ENCODE assay signal across 10 cellular contexts in genomic region chr19:48481191-48481500, GRCh38. TPM values are rescaled to one million over a fixed set of nuclear protein-coding genes. Genes with fewer than 3 reads are reported as not detected.
A peak's percentile ranks its signal among the peaks of the same experiment; 100 is the strongest.
DNase-seq lines count a peak whose midpoint lies in the region; ATAC-seq and TF ChIP-seq lines count a peak whose summit lies in the region.
"Had no signal": no experiment of that assay in that cellular context is flagged by ENCODE, and none has a peak within 500 bp of the region (broad histone marks: within the 10 kb centered on the region; RNA-seq: fewer than 3 reads in every experiment).

No MANE protein-coding gene starts in this region.

- H3K4me3 Mint-ChIP-seq in endothelial cell (ENCODE audit: unreplicated experiment): no peak overlapping the region

- H3K27me3 ChIP-seq in BJ (ENCODE audit: control insufficient read depth, insufficient read depth, low read length) (no peaks in the 10 kb centered on the region), Peyer's patch (no peaks in the 10 kb centered on the region), ovary (no peaks in the 10 kb centered on the region)

- DNase-seq in BJ (ENCODE audit: low read depth) (no peak), Peyer's patch (no peak), endothelial cell (ENCODE audit: low spot score) (no peak), ovary (peak in 2 of 5 donors; percentile 41 to 66), KG1 (lab: John Stamatoyannopoulos, UW) (no peak), putamen (ENCODE audit: low spot score) (no peak), NK-92 (lab: John Stamatoyannopoulos, UW; ENCODE audit: unreplicated experiment) (no peak)
- DNase-seq: SHP77 treated with DMSO at 0.1 percent for 48 hours had no signal

- CTCF ChIA-PET in BJ (lab: Yijun Ruan, JAX): interaction anchor here (1.2 to 3.7 kb wide), 5 partner anchors 9 to 161 kb away, joined by 3 to 25 read pairs (median 4); no protein-coding TSS in a partner anchor

- no peak for TF ChIP-seq POLR2A in Peyer's patch (IDR thresholded peaks at IDR 0.05)
- no peak for TF ChIP-seq POLR2A in ovary (IDR thresholded peaks at IDR 0.05)

- H3K9me3 Mint-ChIP-seq in endothelial cell (ENCODE audit: unreplicated experiment): no peaks in the 10 kb centered on the region

- H3K27ac ChIP-seq in Peyer's patch: peak overlapping the region in 3 of 4 donors; percentile 51 to 84 (median 74)
- H3K27ac ChIP-seq in ovary: peak overlapping the region; percentile 86 to 96

- H3K4me3 ChIP-seq in BJ (ENCODE audit: low read depth, low read length) (peak overlapping the region; percentile 40; the same call in 1 of the 2 replicates), Peyer's patch (peak overlapping the region; percentile 35 to 58 (median 54)), ovary (peak overlapping the region; percentile 57)
- H3K4me3 ChIP-seq: HAP-1 had no signal

- 9 to 22% (median 12%) methylated on average over 11 of the region's 11 CpGs for WGBS in ovary, 3 donors

- intact Hi-C loops in ovary (cut with DNase I): loop anchor here in 1 of 4 donors (10.0 kb wide), 1 partner anchor 134 kb away; the partner anchor contains the start of genes FAM83E, RPL18 and SPHK2

- H3K27me3 Mint-ChIP-seq in endothelial cell (ENCODE audit: unreplicated experiment): peaks cover 26% of the 10 kb centered on the region

- H3K36me3 ChIP-seq in BJ (ENCODE audit: control insufficient read depth, insufficient read depth, low read length): peaks cover 14% of the 10 kb centered on the region
- peaks cover 0 to 35% (median 0%) of the 10 kb centered on the region in 3 donors for H3K36me3 ChIP-seq in Peyer's patch
- H3K36me3 ChIP-seq in ovary: no peaks in the 10 kb centered on the region

- peaks cover 0 to 15% (median 3%) of the 10 kb centered on the region in 4 donors for H3K4me1 ChIP-seq in Peyer's patch
- peaks cover 9% of the 10 kb centered on the region for H3K4me1 ChIP-seq in ovary (ENCODE audit: insufficient read depth)
- H3K4me1 ChIP-seq: HAP-1 had no signal

- H3K4me1 Mint-ChIP-seq in endothelial cell (ENCODE audit: unreplicated experiment): peaks cover 16% of the 10 kb centered on the region

- no peak for ATAC-seq in GM21515 (IDR thresholded peaks at IDR 0.05; ENCODE audit: unreplicated experiment)

- peak overlapping the region; percentile 79 for H3K27ac Mint-ChIP-seq in endothelial cell (ENCODE audit: unreplicated experiment)

- TF ChIP-seq EP300 in ovary (IDR thresholded peaks at IDR 0.05): no peak

- peaks cover 6% of the 10 kb centered on the region for H3K36me3 Mint-ChIP-seq in endothelial cell (ENCODE audit: low read depth, unreplicated experiment)

- TF ChIP-seq CTCF in BJ (IDR thresholded peaks at IDR 0.05; ENCODE audit: insufficient read depth, low read depth, low read length) (no peak), Peyer's patch (IDR thresholded peaks at IDR 0.05) (no peak), endothelial cell (IDR thresholded peaks at IDR 0.05; ENCODE audit: unreplicated experiment) (no peak), ovary (IDR thresholded peaks at IDR 0.05) (no peak)

- H3K9me3 ChIP-seq in Peyer's patch: no peaks in the 10 kb centered on the region
- H3K9me3 ChIP-seq in ovary: no peaks in the 10 kb centered on the region
- H3K9me3 ChIP-seq: HAP-1 had no signal

- POLR2A ChIA-PET in BJ (lab: Charles Lee): interaction anchor here (0.6 kb wide), 1 partner anchor 215 kb away, joined by 16 read pairs; no protein-coding TSS in a partner anchor

RNA-seq across cellular contexts. Expression of gene CYTH2, which starts 12.0 kb away (rescaled TPM):
- 40.5 and 65.8 TPM in 2 replicates for polyA plus RNA-seq in BJ (2011; rRNA removed)
- 44.4 and 56.7 TPM in 2 replicates for polyA minus RNA-seq in BJ (2011; rRNA and poly(A)+ RNA removed)
- total RNA-seq in Peyer's patch: 100 to 1,000 TPM in 1 of 4 donors, 10 to 100 TPM in 3; 64.5 to 160 (median 76.9) TPM
- total RNA-seq in endothelial cell (ENCODE audit: unreplicated experiment): 165 TPM
- total RNA-seq in ovary: 10 to 100 TPM; 38.5 to 66.5 (median 49.4) TPM
- polyA plus RNA-seq in ovary: 10 to 100 TPM; 27.6 to 58.2 TPM

RNA-seq across cellular contexts. Expression of gene KCNJ14, which starts 25.8 kb away (rescaled TPM):
- polyA plus RNA-seq in BJ (2011; rRNA removed) (0.31 and 0.34 TPM in 2 replicates), ovary (under 1 TPM; 0.56 to 0.63 TPM)
- 0.28 and 0.46 TPM in 2 replicates for polyA minus RNA-seq in BJ (2011; rRNA and poly(A)+ RNA removed)
- total RNA-seq in Peyer's patch (1 to 10 TPM in 3 of 4 donors, under 1 TPM in 1; 0.88 to 2.0 (median 1.8) TPM), endothelial cell (ENCODE audit: unreplicated experiment) (0.95 TPM), ovary (1 to 10 TPM in 5 of 7 donors, under 1 TPM in 2; 0.48 to 2.2 (median 1.4) TPM)

RNA-seq across cellular contexts. Expression of gene LMTK3, which starts 30.5 kb away (rescaled TPM):
- 0.04 TPM in 1 of 2 replicates, not detected in the other for polyA plus RNA-seq in BJ (2011; rRNA removed)
- polyA minus RNA-seq in BJ (2011; rRNA and poly(A)+ RNA removed): 0.05 TPM in 1 of 2 replicates, not detected in the other
- total RNA-seq in Peyer's patch: 10 to 100 TPM in 2 of 4 donors, 1 to 10 TPM in 2; 8.2 to 17.6 (median 12.8) TPM
- total RNA-seq in endothelial cell (ENCODE audit: unreplicated experiment): 3.0 TPM
- total RNA-seq in ovary: 1 to 10 TPM in 1 of 7 donors, under 1 TPM in 6; 0.38 to 2.5 (median 0.50) TPM
- under 1 TPM in 1 of 2 donors, not detected in 1; 0.27 TPM for polyA plus RNA-seq in ovary

RNA-seq across cellular contexts. Expression of gene GRWD1, which starts 35.4 kb away (rescaled TPM):
- polyA plus RNA-seq in BJ (2011; rRNA removed): 13.9 and 20.0 TPM in 2 replicates
- polyA minus RNA-seq in BJ (2011; rRNA and poly(A)+ RNA removed): 10.5 and 11.3 TPM in 2 replicates
- 10 to 100 TPM in 3 of 4 donors, 1 to 10 TPM in 1; 10.0 to 17.6 (median 15.6) TPM for total RNA-seq in Peyer's patch
- 38.4 TPM for total RNA-seq in endothelial cell (ENCODE audit: unreplicated experiment)
- total RNA-seq in ovary: 10 to 100 TPM; 16.5 to 41.9 (median 32.5) TPM
- 10 to 100 TPM in 1 of 2 donors, 1 to 10 TPM in 1; 9.5 to 14.8 TPM for polyA plus RNA-seq in ovary
